ENCODE assay signal across 1 cellular context in the genomic region with DNA sequence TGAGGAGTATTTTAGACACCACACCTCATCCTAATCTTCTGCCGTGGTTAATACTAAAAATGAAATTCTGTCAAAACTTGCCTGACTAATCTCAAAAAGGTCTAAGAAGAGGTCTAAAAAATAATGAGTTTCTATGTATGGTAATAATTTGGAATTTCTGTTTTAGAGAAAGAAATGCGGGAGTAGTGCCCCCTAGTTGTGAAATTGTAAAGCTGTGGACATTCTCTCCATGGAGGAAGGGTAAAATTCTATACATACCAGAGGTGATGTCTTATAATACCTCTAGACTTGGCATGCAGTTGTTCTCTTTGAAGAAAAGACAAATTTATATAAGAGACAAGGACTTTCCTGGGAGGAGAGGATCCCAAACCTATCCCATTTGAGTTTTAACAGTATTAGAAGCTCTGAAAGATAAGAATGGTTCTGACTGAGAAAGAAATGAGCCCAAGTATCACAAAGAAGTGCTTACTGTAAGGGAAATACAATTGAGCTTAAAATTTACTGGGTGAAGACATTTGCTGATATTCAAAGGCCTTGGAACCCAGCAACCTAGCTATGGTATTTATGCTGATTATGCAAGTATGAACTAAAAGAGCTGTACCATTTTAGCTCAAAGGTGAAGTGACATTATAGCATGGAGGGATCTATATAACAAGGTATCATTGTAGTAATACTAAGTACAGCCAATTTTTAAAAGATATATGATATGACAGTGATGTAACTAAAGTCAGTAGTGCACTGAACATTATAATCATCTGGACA.
TF ChIP-seq lines count a peak whose summit lies in the region.

No MANE protein-coding gene starts in this region.

TF ChIP-seq in WTC11, 78 proteins besides CTCF, POLR2A, EP300 and RAD21 (continued from another document):
- TF ChIP-seq, protein P1, sequence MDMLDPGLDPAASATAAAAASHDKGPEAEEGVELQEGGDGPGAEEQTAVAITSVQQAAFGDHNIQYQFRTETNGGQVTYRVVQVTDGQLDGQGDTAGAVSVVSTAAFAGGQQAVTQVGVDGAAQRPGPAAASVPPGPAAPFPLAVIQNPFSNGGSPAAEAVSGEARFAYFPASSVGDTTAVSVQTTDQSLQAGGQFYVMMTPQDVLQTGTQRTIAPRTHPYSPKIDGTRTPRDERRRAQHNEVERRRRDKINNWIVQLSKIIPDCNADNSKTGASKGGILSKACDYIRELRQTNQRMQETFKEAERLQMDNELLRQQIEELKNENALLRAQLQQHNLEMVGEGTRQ (CRISPR knock-in tag; IDR thresholded peaks at IDR 0.05), result no peak
- TF ChIP-seq, protein P2, sequence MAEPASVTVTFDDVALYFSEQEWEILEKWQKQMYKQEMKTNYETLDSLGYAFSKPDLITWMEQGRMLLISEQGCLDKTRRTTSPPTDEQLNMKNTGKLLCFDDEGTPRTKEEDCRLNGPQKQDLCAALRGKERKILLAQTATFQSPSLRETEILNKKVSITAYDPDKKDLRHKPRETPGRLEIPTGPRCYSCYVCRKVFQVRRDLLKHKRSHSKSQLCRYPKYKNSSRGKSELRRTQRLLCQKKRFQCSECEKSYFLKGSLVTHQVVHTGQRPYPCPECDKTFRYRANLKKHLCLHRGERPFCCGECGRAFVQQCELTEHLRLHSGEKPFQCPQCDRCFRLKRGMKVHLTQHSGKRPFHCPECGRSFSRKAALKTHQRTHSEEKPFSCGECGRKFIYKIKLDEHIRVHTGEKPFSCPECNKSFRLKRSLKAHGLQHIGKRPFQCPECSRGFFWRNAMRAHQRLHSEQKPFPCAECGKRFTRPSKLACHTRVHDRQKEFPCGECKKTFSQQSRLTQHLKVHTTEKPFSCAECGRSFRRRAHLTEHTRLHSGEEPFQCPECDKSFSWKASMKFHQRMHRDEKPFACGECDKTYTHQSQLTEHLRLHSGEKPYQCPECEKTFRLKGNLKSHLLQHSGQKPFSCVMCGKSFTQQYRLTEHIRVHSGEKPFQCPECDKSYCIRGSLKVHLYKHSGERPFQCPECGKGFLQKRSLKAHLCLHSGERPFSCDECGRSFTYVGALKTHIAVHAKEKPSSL (CRISPR knock-in tag; conservative IDR thresholded peaks at IDR 0.05), result no peak
- TF ChIP-seq ZBTB21 (CRISPR knock-in tag; IDR thresholded peaks at IDR 0.05; ENCODE audit: borderline replicate concordance), result no peak
- no peak for TF ChIP-seq TEAD1 (CRISPR knock-in tag; IDR thresholded peaks at IDR 0.05)
- TF ChIP-seq PRRX2 (CRISPR knock-in tag; IDR thresholded peaks at IDR 0.05), result no peak
- TF ChIP-seq, protein P3, sequence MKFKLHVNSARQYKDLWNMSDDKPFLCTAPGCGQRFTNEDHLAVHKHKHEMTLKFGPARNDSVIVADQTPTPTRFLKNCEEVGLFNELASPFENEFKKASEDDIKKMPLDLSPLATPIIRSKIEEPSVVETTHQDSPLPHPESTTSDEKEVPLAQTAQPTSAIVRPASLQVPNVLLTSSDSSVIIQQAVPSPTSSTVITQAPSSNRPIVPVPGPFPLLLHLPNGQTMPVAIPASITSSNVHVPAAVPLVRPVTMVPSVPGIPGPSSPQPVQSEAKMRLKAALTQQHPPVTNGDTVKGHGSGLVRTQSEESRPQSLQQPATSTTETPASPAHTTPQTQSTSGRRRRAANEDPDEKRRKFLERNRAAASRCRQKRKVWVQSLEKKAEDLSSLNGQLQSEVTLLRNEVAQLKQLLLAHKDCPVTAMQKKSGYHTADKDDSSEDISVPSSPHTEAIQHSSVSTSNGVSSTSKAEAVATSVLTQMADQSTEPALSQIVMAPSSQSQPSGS (CRISPR knock-in tag; IDR thresholded peaks at IDR 0.05; ENCODE audit: borderline replicate concordance, low read depth), result no peak
- no peak for TF ChIP-seq IRF2 (CRISPR knock-in tag; IDR thresholded peaks at IDR 0.05; ENCODE audit: borderline replicate concordance, low read depth)
- TF ChIP-seq ELF4 (CRISPR knock-in tag; IDR thresholded peaks at IDR 0.05; ENCODE audit: low read depth), result no peak
- TF ChIP-seq, protein P4, sequence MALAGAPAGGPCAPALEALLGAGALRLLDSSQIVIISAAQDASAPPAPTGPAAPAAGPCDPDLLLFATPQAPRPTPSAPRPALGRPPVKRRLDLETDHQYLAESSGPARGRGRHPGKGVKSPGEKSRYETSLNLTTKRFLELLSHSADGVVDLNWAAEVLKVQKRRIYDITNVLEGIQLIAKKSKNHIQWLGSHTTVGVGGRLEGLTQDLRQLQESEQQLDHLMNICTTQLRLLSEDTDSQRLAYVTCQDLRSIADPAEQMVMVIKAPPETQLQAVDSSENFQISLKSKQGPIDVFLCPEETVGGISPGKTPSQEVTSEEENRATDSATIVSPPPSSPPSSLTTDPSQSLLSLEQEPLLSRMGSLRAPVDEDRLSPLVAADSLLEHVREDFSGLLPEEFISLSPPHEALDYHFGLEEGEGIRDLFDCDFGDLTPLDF (CRISPR knock-in tag; IDR thresholded peaks at IDR 0.05), result no peak
TF ChIP-seq in WTC11: peak in this region for 0.
